In the genomic region with DNA sequence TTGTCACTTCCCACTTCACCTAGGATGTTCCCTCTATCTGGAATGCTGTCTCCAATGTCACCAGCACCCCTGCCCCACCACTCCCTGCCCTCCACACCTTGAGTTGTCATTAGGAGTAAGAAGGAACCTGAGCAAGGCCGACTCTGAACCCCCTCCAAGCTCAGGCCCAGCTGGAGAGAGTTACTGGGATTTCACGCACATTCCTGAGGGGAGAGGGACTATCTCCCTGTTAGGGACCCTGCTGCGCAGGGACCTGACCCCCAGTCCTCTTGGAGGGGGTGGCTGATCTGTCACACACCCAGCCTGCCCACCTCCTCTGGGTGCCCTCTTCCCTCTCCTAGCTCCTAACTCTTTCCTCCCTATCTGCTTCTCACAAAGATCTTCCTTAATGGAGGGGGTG, we compare ENCODE assay signal across 17 cellular contexts.
"Had no signal": no experiment of that assay in that cellular context is flagged by ENCODE, and none has a peak within 500 bp of the region (broad histone marks: within the 10 kb centered on the region; RNA-seq: fewer than 3 reads in every experiment).

No MANE protein-coding gene starts in this region.

- H3K36me3 ChIP-seq: MG63, SJSA1 had no signal

- H3K27ac ChIP-seq: SJSA1, SK-N-MC had no signal

- H3K4me1 ChIP-seq: SJSA1 had no signal

- H3K9me3 ChIP-seq: MG63, SJSA1 had no signal

- H3K4me3 ChIP-seq: MG63, SJSA1, SK-N-MC had no signal

- H3K27me3 ChIP-seq: MG63, SJSA1 had no signal

- DNase-seq: Karpas-422, KG1, MG63, NCI-H1092, NCI-H1436, NCI-H187 treated with DMSO at 0.1 percent for 48 hours, NCI-H2029 treated with DMSO at 0.1 percent for 48 hours, NCI-H2171 treated with DMSO at 0.1 percent for 48 hours, NCI-H510A, NCI-H524 treated with DMSO at 0.1 percent for 48 hours, NCI-H69, NCI-H774, Right ventricle myocardium superior, RPMI8226, SIG-M5 had no signal
